In the genomic region with DNA sequence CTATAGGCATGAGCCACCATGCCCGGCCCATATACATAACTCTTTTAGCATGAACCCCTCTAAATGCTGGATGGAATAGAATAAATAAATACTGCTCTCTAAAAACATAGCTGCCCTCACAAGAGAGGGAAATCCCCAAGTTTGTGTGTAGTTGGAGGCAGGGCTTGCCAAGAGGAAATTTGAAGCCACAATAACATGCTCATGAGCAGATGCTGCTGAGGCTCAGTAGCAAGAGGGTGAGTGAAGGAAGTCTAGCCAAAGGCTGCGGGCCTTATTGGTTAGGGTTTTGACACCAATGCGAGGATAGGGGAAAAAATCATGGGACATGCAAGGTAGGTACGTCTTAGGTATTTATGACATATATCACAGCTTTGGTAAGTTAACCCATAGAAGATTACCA, we compare ENCODE assay signal across 8 cellular contexts. TPM values are rescaled to one million over a fixed set of nuclear protein-coding genes. Genes with fewer than 3 reads are reported as not detected.
DNase-seq lines count a peak whose midpoint lies in the region; ATAC-seq and TF ChIP-seq lines count a peak whose summit lies in the region.

No MANE protein-coding gene starts in this region.

- H3K9me2 ChIP-seq in SK-N-SH = no peaks in the 10 kb centered on the region

- no peak for TF ChIP-seq RAD21 in SK-N-SH (IDR thresholded peaks at IDR 0.05; ENCODE audit: low read length)

- CTCF ChIA-PET in SK-N-SH (lab: Yijun Ruan, JAX) = no interaction called here
- CTCF ChIA-PET in activated naive CD4-positive, alpha-beta T cell treated with anti-CD3 and anti-CD28 coated beads, Interleukin-2, amount 10 ng/mL, durations not matched to agents 7 days and 5 days (lab: Charles Lee) = interaction anchor here (1.4 to 2.1 kb wide), 3 partner anchors 17 to 31 kb away, joined by 3 to 8 read pairs (median 4); a partner anchor contains a TSS

- no peak overlapping the region for H2AFZ ChIP-seq in SK-N-SH (ENCODE audit: low read depth)

- no peak overlapping the region for H3K4me2 ChIP-seq in SK-N-SH

- no peaks in the 10 kb centered on the region for H3K27me3 Mint-ChIP-seq in activated naive CD4-positive, alpha-beta T cell treated with anti-CD3 and anti-CD28 coated beads, Interleukin-2, amount 10 ng/mL, durations not matched to agents 7 days and 5 days

- no peaks in the 10 kb centered on the region for H4K20me1 ChIP-seq in SK-N-SH (ENCODE audit: insufficient read depth)

- DNase-seq in SK-N-SH (no peak), HCEC 1CT (no peak), SIG-M5 (lab: John Stamatoyannopoulos, UW) (no peak), nucleus accumbens (lab: John Stamatoyannopoulos, UW) (no peak)
- peak; percentile 64 for DNase-seq in activated naive CD4-positive, alpha-beta T cell treated with anti-CD3 and anti-CD28 coated beads, Interleukin-2, amount 10 ng/mL, durations not matched to agents 7 days and 5 days
- DNase-seq in stimulated activated naive CD4-positive, alpha-beta T cell treated with Interleukin-2 at 50 U/mL for 16 hours (lab: John Stamatoyannopoulos, UW) = peak; percentile 14

- 32% methylated on average over 4 of the region's 4 CpGs for WGBS in SK-N-SH (ENCODE audit: low lambda C conversion rate)

- TF ChIP-seq CTCF in SK-N-SH (IDR thresholded peaks at IDR 0.05) = no peak

- POLR2A ChIA-PET in SK-N-SH (lab: Yijun Ruan, JAX) = no interaction called here

- H3K4me1 Mint-ChIP-seq in activated naive CD4-positive, alpha-beta T cell treated with anti-CD3 and anti-CD28 coated beads, Interleukin-2, amount 10 ng/mL, durations not matched to agents 7 days and 5 days = peaks cover 71% of the 10 kb centered on the region

- H3F3A ChIP-seq in SK-N-SH (replicated peaks; ENCODE audit: insufficient read depth) = no peaks in the 10 kb centered on the region

- H3K36me3 ChIP-seq in SK-N-SH (replicated peaks in 1 of 2; ENCODE audit: control insufficient read depth in 1 of 2, insufficient read depth in 2 of 2, low read length in 1 of 2) = no peaks in the 10 kb centered on the region

- H3K27me3 ChIP-seq in SK-N-SH (ENCODE audit: insufficient read depth) = no peaks in the 10 kb centered on the region

- peak overlapping the region; percentile 86 for H3K27ac Mint-ChIP-seq in activated naive CD4-positive, alpha-beta T cell treated with anti-CD3 and anti-CD28 coated beads, Interleukin-2, amount 10 ng/mL, durations not matched to agents 7 days and 5 days

- peak; percentile 36; the same call in 1 of the 3 replicates for ATAC-seq in SK-N-SH treated with all-trans-retinoic acid at 6 μM for 48 hours
- peak; percentile 75 for ATAC-seq in HG03378 (IDR thresholded peaks at IDR 0.05; ENCODE audit: unreplicated experiment)

- no peaks in the 10 kb centered on the region for H3K79me2 ChIP-seq in SK-N-SH (ENCODE audit: insufficient read depth)

- no peak overlapping the region for H3K4me3 ChIP-seq in SK-N-SH (ENCODE audit: low read depth in 2 of 2, low read length in 1 of 2)

- no peak overlapping the region for H3K9ac ChIP-seq in SK-N-SH

- no peaks in the 10 kb centered on the region for H3K4me1 ChIP-seq in SK-N-SH (ENCODE audit: control insufficient read depth in 1 of 2, insufficient read depth in 2 of 2, low read depth in 1 of 2, low read length in 1 of 2)

- H3K9me3 ChIP-seq in SK-N-SH = no peaks in the 10 kb centered on the region

- no peak overlapping the region for H3K27ac ChIP-seq in SK-N-SH (ENCODE audit: low read depth in 2 of 2, low read length in 1 of 2)

- H3K4me3 Mint-ChIP-seq in activated naive CD4-positive, alpha-beta T cell treated with anti-CD3 and anti-CD28 coated beads, Interleukin-2, amount 10 ng/mL, durations not matched to agents 7 days and 5 days = no peak overlapping the region

- TF ChIP-seq EP300 in SK-N-SH (IDR thresholded peaks at IDR 0.05; ENCODE audit: borderline replicate concordance in 1 of 2, low read depth in 1 of 2, low read length in 1 of 2) = no peak

- peaks cover 16% of the 10 kb centered on the region for H3K36me3 Mint-ChIP-seq in activated naive CD4-positive, alpha-beta T cell treated with anti-CD3 and anti-CD28 coated beads, Interleukin-2, amount 10 ng/mL, durations not matched to agents 7 days and 5 days

- H3K9me3 Mint-ChIP-seq in activated naive CD4-positive, alpha-beta T cell treated with anti-CD3 and anti-CD28 coated beads, Interleukin-2, amount 10 ng/mL, durations not matched to agents 7 days and 5 days = no peaks in the 10 kb centered on the region

TF ChIP-seq in SK-N-SH treated with all-trans-retinoic acid at 6 μM for 48 hours, 23 proteins besides CTCF, POLR2A, EP300 and RAD21:
- TF ChIP-seq ZNF70 (CRISPR knock-in tag; IDR thresholded peaks at IDR 0.05) (no peak), TOX (CRISPR knock-in tag; IDR thresholded peaks at IDR 0.05; ENCODE audit: borderline replicate concordance) (no peak)
- TF ChIP-seq, protein P1, sequence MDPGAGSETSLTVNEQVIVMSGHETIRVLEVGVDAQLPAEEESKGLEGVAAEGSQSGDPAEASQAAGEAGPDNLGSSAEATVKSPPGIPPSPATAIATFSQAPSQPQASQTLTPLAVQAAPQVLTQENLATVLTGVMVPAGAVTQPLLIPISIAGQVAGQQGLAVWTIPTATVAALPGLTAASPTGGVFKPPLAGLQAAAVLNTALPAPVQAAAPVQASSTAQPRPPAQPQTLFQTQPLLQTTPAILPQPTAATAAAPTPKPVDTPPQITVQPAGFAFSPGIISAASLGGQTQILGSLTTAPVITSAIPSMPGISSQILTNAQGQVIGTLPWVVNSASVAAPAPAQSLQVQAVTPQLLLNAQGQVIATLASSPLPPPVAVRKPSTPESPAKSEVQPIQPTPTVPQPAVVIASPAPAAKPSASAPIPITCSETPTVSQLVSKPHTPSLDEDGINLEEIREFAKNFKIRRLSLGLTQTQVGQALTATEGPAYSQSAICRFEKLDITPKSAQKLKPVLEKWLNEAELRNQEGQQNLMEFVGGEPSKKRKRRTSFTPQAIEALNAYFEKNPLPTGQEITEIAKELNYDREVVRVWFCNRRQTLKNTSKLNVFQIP (CRISPR knock-in tag; IDR thresholded peaks at IDR 0.05; ENCODE audit: borderline replicate concordance, low read depth) = no peak

TF ChIP-seq in SK-N-SH, 30 proteins besides CTCF, POLR2A, EP300 and RAD21:
- TF ChIP-seq FOXM1 (IDR thresholded peaks at IDR 0.05; ENCODE audit: low read depth) (no peak), GABPA (IDR thresholded peaks at IDR 0.05; ENCODE audit: low read depth) (no peak), TEAD4 (IDR thresholded peaks at IDR 0.05; ENCODE audit: borderline replicate concordance, insufficient read depth) (no peak), MXI1 (IDR thresholded peaks at IDR 0.05; ENCODE audit: low read depth, low read length) (no peak), POLR2AphosphoS5 (IDR thresholded peaks at IDR 0.05; ENCODE audit: low read depth, low read length) (no peak), RCOR1 (IDR thresholded peaks at IDR 0.05; ENCODE audit: low read length) (no peak), SIN3A (IDR thresholded peaks at IDR 0.05; ENCODE audit: borderline replicate concordance, low read depth, low read length) (no peak), RFX5 (IDR thresholded peaks at IDR 0.05; ENCODE audit: low read length) (no peak), FOXJ3 (CRISPR knock-in tag; IDR thresholded peaks at IDR 0.05) (no peak), MEF2A (IDR thresholded peaks at IDR 0.05; ENCODE audit: borderline replicate concordance, low read depth) (no peak), CHD2 (IDR thresholded peaks at IDR 0.05; ENCODE audit: low read length, partially characterized antibody) (no peak)
- TF ChIP-seq, protein P2, sequence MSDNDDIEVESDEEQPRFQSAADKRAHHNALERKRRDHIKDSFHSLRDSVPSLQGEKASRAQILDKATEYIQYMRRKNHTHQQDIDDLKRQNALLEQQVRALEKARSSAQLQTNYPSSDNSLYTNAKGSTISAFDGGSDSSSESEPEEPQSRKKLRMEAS (IDR thresholded peaks at IDR 0.05; ENCODE audit: low read depth) = no peak
- TF ChIP-seq, protein P3, sequence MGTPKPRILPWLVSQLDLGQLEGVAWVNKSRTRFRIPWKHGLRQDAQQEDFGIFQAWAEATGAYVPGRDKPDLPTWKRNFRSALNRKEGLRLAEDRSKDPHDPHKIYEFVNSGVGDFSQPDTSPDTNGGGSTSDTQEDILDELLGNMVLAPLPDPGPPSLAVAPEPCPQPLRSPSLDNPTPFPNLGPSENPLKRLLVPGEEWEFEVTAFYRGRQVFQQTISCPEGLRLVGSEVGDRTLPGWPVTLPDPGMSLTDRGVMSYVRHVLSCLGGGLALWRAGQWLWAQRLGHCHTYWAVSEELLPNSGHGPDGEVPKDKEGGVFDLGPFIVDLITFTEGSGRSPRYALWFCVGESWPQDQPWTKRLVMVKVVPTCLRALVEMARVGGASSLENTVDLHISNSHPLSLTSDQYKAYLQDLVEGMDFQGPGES (IDR thresholded peaks at IDR 0.05; ENCODE audit: low read depth, low read length) = no peak
- TF ChIP-seq, protein P4, sequence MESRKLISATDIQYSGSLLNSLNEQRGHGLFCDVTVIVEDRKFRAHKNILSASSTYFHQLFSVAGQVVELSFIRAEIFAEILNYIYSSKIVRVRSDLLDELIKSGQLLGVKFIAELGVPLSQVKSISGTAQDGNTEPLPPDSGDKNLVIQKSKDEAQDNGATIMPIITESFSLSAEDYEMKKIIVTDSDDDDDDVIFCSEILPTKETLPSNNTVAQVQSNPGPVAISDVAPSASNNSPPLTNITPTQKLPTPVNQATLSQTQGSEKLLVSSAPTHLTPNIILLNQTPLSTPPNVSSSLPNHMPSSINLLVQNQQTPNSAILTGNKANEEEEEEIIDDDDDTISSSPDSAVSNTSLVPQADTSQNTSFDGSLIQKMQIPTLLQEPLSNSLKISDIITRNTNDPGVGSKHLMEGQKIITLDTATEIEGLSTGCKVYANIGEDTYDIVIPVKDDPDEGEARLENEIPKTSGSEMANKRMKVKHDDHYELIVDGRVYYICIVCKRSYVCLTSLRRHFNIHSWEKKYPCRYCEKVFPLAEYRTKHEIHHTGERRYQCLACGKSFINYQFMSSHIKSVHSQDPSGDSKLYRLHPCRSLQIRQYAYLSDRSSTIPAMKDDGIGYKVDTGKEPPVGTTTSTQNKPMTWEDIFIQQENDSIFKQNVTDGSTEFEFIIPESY (IDR thresholded peaks at IDR 0.05; ENCODE audit: borderline replicate concordance, low read depth) = no peak

RNA-seq across cellular contexts. Expression of a gene that starts 17.3 kb away (rescaled TPM):
- polyA plus RNA-seq in SK-N-SH (2012; rRNA removed) = 3.0 and 3.3 TPM in 2 replicates
- 3.1 and 4.4 TPM in 2 replicates for polyA plus RNA-seq in SK-N-SH (2012; cell fraction: cytosol; rRNA removed)
- polyA plus RNA-seq in SK-N-SH (2012; cell fraction: nucleus; rRNA removed) = 3.0 TPM in 2 replicates

Comparison
In these comparisons a context has a peak if more than half of its experiments do, and no peak if none do; other contexts are left out.
1. DNase-seq: peak in activated naive CD4-positive, alpha-beta T cell treated with anti-CD3 and anti-CD28 coated beads, Interleukin-2, amount 10 ng/mL, durations not matched to agents 7 days and 5 days (single experiment) and stimulated activated naive CD4-positive, alpha-beta T cell treated with Interleukin-2 at 50 U/mL for 16 hours (single experiment); none in SK-N-SH (single experiment), HCEC 1CT (single experiment), SIG-M5 (single experiment) and nucleus accumbens (0 of 56).